In the genomic region with DNA sequence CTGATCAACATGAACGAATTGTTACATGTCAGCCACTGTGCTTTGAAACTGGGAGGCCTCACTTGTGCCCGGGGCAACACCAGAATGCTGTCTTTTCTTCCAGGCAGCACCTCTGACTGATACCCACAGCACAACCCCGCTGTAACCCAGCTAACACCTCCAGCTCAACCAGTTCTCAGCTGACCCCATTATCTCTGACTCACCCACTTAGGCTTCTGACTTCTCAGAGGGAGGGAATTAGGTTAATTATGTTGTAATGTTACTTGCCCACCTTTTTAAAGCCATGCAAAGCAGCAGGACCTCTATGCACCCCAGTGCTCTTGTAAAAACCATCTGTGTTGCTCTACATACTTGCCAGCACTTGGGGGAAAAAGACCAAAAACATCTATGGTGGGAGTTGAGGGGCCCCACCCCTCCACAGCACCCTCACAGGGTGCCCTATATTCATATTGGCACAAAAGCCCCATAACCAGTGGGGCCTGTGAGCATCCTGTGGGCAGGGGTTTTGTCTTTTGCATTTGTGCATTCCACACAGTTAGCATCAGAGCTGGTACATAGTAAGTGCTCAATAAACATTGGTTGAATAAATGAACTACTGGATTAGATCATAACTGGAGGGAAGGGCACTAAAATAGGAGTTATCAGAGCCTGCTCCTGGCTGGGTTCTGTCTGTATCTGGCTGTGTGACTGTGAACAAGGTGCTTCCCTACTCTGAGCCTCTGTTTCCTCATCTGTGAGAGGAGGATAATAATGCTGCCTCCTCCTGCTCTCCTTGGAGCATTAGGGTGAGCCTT, we compare ENCODE assay signal across 1 cellular context.
TF ChIP-seq lines count a peak whose summit lies in the region.

No MANE protein-coding gene starts in this region.

TF ChIP-seq in HEK293, 187 proteins besides CTCF, POLR2A, EP300 and RAD21 (continued from another document and continues in another):
- TF ChIP-seq, protein P1, sequence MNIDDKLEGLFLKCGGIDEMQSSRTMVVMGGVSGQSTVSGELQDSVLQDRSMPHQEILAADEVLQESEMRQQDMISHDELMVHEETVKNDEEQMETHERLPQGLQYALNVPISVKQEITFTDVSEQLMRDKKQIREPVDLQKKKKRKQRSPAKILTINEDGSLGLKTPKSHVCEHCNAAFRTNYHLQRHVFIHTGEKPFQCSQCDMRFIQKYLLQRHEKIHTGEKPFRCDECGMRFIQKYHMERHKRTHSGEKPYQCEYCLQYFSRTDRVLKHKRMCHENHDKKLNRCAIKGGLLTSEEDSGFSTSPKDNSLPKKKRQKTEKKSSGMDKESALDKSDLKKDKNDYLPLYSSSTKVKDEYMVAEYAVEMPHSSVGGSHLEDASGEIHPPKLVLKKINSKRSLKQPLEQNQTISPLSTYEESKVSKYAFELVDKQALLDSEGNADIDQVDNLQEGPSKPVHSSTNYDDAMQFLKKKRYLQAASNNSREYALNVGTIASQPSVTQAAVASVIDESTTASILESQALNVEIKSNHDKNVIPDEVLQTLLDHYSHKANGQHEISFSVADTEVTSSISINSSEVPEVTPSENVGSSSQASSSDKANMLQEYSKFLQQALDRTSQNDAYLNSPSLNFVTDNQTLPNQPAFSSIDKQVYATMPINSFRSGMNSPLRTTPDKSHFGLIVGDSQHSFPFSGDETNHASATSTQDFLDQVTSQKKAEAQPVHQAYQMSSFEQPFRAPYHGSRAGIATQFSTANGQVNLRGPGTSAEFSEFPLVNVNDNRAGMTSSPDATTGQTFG (tag by site-specific recombination; IDR thresholded peaks at IDR 0.05; ENCODE audit: borderline replicate concordance) = no peak
- peak; percentile 74 for TF ChIP-seq ZFHX2 (tag by site-specific recombination; conservative IDR thresholded peaks at IDR 0.05)
- TF ChIP-seq, protein P2, sequence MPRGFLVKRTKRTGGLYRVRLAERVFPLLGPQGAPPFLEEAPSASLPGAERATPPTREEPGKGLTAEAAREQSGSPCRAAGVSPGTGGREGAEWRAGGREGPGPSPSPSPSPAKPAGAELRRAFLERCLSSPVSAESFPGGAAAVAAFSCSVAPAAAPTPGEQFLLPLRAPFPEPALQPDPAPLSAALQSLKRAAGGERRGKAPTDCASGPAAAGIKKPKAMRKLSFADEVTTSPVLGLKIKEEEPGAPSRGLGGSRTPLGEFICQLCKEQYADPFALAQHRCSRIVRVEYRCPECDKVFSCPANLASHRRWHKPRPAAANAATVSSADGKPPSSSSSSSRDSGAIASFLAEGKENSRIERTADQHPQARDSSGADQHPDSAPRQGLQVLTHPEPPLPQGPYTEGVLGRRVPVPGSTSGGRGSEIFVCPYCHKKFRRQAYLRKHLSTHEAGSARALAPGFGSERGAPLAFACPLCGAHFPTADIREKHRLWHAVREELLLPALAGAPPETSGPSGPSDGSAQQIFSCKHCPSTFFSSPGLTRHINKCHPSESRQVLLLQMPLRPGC (tag by site-specific recombination; IDR thresholded peaks at IDR 0.05) = peak; percentile 24; the same call in 1 of the 2 replicates
- TF ChIP-seq ZNF37A (tag by site-specific recombination; IDR thresholded peaks at IDR 0.05) = no peak
- no peak for TF ChIP-seq REPIN1 (tag by site-specific recombination; IDR thresholded peaks at IDR 0.05; ENCODE audit: low read depth)
- TF ChIP-seq, protein P3, sequence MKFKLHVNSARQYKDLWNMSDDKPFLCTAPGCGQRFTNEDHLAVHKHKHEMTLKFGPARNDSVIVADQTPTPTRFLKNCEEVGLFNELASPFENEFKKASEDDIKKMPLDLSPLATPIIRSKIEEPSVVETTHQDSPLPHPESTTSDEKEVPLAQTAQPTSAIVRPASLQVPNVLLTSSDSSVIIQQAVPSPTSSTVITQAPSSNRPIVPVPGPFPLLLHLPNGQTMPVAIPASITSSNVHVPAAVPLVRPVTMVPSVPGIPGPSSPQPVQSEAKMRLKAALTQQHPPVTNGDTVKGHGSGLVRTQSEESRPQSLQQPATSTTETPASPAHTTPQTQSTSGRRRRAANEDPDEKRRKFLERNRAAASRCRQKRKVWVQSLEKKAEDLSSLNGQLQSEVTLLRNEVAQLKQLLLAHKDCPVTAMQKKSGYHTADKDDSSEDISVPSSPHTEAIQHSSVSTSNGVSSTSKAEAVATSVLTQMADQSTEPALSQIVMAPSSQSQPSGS (tag by site-specific recombination; IDR thresholded peaks at IDR 0.05; ENCODE audit: low read depth) = no peak
- TF ChIP-seq HOXA7 (CRISPR knock-in tag; IDR thresholded peaks at IDR 0.05; ENCODE audit: borderline replicate concordance) = no peak
- peak; percentile 81 for TF ChIP-seq GLIS1 (tag by site-specific recombination; IDR thresholded peaks at IDR 0.05)
- TF ChIP-seq, protein P4, sequence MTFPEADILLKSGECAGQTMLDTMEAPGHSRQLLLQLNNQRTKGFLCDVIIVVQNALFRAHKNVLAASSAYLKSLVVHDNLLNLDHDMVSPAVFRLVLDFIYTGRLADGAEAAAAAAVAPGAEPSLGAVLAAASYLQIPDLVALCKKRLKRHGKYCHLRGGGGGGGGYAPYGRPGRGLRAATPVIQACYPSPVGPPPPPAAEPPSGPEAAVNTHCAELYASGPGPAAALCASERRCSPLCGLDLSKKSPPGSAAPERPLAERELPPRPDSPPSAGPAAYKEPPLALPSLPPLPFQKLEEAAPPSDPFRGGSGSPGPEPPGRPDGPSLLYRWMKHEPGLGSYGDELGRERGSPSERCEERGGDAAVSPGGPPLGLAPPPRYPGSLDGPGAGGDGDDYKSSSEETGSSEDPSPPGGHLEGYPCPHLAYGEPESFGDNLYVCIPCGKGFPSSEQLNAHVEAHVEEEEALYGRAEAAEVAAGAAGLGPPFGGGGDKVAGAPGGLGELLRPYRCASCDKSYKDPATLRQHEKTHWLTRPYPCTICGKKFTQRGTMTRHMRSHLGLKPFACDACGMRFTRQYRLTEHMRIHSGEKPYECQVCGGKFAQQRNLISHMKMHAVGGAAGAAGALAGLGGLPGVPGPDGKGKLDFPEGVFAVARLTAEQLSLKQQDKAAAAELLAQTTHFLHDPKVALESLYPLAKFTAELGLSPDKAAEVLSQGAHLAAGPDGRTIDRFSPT (tag by site-specific recombination; IDR thresholded peaks at IDR 0.05) = peak; percentile 60; the same call in 1 of the 2 replicates
- TF ChIP-seq ZNF335 (tag by site-specific recombination; conservative IDR thresholded peaks at IDR 0.05) = peak; percentile 48
- TF ChIP-seq ZSCAN16 (tag by site-specific recombination; IDR thresholded peaks at IDR 0.05) = peak; percentile 61; the same call in 1 of the 2 replicates
- TF ChIP-seq SCRT2 (tag by site-specific recombination; IDR thresholded peaks at IDR 0.05) = peak; percentile 50
- TF ChIP-seq ZNF24 (tag by site-specific recombination; IDR thresholded peaks at IDR 0.05) = peak; percentile 46; the same call in 1 of the 2 replicates
- TF ChIP-seq ZNF2 (tag by site-specific recombination; IDR thresholded peaks at IDR 0.05) = no peak
- TF ChIP-seq FEZF1 (tag by site-specific recombination; IDR thresholded peaks at IDR 0.05) = peak; percentile 49
- TF ChIP-seq, protein P5, sequence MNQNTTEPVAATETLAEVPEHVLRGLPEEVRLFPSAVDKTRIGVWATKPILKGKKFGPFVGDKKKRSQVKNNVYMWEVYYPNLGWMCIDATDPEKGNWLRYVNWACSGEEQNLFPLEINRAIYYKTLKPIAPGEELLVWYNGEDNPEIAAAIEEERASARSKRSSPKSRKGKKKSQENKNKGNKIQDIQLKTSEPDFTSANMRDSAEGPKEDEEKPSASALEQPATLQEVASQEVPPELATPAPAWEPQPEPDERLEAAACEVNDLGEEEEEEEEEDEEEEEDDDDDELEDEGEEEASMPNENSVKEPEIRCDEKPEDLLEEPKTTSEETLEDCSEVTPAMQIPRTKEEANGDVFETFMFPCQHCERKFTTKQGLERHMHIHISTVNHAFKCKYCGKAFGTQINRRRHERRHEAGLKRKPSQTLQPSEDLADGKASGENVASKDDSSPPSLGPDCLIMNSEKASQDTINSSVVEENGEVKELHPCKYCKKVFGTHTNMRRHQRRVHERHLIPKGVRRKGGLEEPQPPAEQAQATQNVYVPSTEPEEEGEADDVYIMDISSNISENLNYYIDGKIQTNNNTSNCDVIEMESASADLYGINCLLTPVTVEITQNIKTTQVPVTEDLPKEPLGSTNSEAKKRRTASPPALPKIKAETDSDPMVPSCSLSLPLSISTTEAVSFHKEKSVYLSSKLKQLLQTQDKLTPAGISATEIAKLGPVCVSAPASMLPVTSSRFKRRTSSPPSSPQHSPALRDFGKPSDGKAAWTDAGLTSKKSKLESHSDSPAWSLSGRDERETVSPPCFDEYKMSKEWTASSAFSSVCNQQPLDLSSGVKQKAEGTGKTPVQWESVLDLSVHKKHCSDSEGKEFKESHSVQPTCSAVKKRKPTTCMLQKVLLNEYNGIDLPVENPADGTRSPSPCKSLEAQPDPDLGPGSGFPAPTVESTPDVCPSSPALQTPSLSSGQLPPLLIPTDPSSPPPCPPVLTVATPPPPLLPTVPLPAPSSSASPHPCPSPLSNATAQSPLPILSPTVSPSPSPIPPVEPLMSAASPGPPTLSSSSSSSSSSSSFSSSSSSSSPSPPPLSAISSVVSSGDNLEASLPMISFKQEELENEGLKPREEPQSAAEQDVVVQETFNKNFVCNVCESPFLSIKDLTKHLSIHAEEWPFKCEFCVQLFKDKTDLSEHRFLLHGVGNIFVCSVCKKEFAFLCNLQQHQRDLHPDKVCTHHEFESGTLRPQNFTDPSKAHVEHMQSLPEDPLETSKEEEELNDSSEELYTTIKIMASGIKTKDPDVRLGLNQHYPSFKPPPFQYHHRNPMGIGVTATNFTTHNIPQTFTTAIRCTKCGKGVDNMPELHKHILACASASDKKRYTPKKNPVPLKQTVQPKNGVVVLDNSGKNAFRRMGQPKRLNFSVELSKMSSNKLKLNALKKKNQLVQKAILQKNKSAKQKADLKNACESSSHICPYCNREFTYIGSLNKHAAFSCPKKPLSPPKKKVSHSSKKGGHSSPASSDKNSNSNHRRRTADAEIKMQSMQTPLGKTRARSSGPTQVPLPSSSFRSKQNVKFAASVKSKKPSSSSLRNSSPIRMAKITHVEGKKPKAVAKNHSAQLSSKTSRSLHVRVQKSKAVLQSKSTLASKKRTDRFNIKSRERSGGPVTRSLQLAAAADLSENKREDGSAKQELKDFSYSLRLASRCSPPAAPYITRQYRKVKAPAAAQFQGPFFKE (tag by site-specific recombination; IDR thresholded peaks at IDR 0.05; ENCODE audit: borderline replicate concordance) = no peak
- TF ChIP-seq, protein P6, sequence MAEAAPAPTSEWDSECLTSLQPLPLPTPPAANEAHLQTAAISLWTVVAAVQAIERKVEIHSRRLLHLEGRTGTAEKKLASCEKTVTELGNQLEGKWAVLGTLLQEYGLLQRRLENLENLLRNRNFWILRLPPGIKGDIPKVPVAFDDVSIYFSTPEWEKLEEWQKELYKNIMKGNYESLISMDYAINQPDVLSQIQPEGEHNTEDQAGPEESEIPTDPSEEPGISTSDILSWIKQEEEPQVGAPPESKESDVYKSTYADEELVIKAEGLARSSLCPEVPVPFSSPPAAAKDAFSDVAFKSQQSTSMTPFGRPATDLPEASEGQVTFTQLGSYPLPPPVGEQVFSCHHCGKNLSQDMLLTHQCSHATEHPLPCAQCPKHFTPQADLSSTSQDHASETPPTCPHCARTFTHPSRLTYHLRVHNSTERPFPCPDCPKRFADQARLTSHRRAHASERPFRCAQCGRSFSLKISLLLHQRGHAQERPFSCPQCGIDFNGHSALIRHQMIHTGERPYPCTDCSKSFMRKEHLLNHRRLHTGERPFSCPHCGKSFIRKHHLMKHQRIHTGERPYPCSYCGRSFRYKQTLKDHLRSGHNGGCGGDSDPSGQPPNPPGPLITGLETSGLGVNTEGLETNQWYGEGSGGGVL (tag by site-specific recombination; IDR thresholded peaks at IDR 0.05) = peak; percentile 59; the same call in 1 of the 2 replicates
- peak; percentile 71 for TF ChIP-seq ZNF600 (tag by site-specific recombination; IDR thresholded peaks at IDR 0.05)
- no peak for TF ChIP-seq ZNF785 (tag by site-specific recombination; IDR thresholded peaks at IDR 0.05)
- TF ChIP-seq ZNF623 (tag by site-specific recombination; IDR thresholded peaks at IDR 0.05) = peak; percentile 93
- TF ChIP-seq ZNF394 (tag by site-specific recombination; IDR thresholded peaks at IDR 0.05; ENCODE audit: borderline replicate concordance) = 0 out of 2 replicates have a peak, but pooled peaks have one; percentile 12
- TF ChIP-seq MEIS1 (CRISPR knock-in tag; IDR thresholded peaks at IDR 0.05; ENCODE audit: borderline replicate concordance) = no peak
- TF ChIP-seq ZNF184 (tag by site-specific recombination; IDR thresholded peaks at IDR 0.05) = 0 out of 2 replicates have a peak, but pooled peaks have one; percentile 15
- no peak for TF ChIP-seq HOXD13 (CRISPR knock-in tag; IDR thresholded peaks at IDR 0.05; ENCODE audit: borderline replicate concordance)
- no peak for TF ChIP-seq ZNF157 (tag by site-specific recombination; IDR thresholded peaks at IDR 0.05)
- no peak for TF ChIP-seq ZFP69B (tag by site-specific recombination; IDR thresholded peaks at IDR 0.05)
- no peak for TF ChIP-seq YY2 (tag by site-specific recombination; IDR thresholded peaks at IDR 0.05)
- TF ChIP-seq, protein P7, sequence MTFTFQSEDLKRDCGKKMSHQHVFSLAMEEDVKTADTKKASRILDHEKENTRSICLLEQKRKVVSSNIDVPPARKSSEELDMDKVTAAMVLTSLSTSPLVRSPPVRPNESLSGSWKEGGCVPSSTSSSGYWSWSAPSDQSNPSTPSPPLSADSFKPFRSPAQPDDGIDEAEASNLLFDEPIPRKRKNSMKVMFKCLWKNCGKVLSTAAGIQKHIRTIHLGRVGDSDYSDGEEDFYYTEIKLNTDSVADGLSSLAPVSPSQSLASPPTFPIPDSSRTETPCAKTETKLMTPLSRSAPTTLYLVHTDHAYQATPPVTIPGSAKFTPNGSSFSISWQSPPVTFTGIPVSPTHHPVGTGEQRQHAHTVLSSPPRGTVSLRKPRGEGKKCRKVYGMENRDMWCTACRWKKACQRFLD (tag by site-specific recombination; IDR thresholded peaks at IDR 0.05) = no peak
- TF ChIP-seq SP7 (tag by site-specific recombination; IDR thresholded peaks at IDR 0.05) = peak; percentile 95
- TF ChIP-seq ZNF629 (tag by site-specific recombination; IDR thresholded peaks at IDR 0.05) = peak; percentile 41; the same call in 1 of the 2 replicates
- TF ChIP-seq ZNF585B (tag by site-specific recombination; IDR thresholded peaks at IDR 0.05) = no peak
- TF ChIP-seq PRDM10 (tag by site-specific recombination; IDR thresholded peaks at IDR 0.05) = peak; percentile 30; the same call in 1 of the 2 replicates
